Comparison of ENCODE assay signal across 13 cellular contexts in the genomic region with DNA sequence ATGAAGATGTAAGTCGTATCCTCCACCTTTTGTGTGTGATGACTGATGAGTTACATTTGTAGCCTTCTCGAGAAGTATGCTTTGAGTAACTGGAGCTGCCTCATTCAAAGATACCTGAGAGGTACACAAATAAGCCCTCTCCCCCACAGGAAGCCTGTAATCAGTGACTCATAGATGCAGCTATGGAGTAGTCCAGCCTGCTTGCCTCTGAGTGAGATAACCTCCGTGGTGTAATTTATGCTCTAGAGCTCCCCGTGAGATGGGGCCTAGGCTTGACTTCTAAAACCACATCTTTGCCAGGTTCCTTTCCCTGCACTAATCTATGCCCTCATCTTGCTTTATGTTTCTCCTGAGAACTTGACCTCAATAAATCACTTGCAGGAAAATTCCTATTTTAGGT.
A peak's percentile ranks its signal among the peaks of the same experiment; 100 is the strongest.
DNase-seq lines count a peak whose midpoint lies in the region; ATAC-seq, FAIRE-seq and TF ChIP-seq lines count a peak whose summit lies in the region.
"Had no signal": no experiment of that assay in that cellular context is flagged by ENCODE, and none has a peak within 500 bp of the region (broad histone marks: within the 10 kb centered on the region; RNA-seq: fewer than 3 reads in every experiment).

No MANE protein-coding gene starts in this region.

- H4K20me1 ChIP-seq in HepG2 (ENCODE audit: insufficient read depth, low read length): no peaks in the 10 kb centered on the region
- H4K20me1 ChIP-seq: BLaER1 treated with 17β-estradiol and CSF1 and Interleukin-3, amounts not matched to agents 10 nM and 100 nM had no signal

- no peaks in the 10 kb centered on the region for H3K79me2 ChIP-seq in HepG2 (ENCODE audit: insufficient read depth, low read length)

- in situ Hi-C loops in HepG2 (cut with HindIII; ENCODE audit: extremely low pct_ligation_motif_present, low pct_unique_long_range_greater_than_20kb): loop anchor here (25.0 kb wide), 2 partner anchors 400 to 1525 kb away; no protein-coding TSS in a partner anchor

- peak; percentile 62 for ATAC-seq in HepG2
- ATAC-seq in right lobe of liver: no peak
- ATAC-seq in stimulated activated naive CD8-positive, alpha-beta T cell treated with anti-CD3 and anti-CD28 coated beads, Interleukin-15, amount 100 ng/mL, for 72 hours: peak; percentile 97

- TF ChIP-seq EP300 in HepG2 (IDR thresholded peaks at IDR 0.05; ENCODE audit: low read depth in 2 of 2, low read length in 2 of 2): no peak
- no peak for TF ChIP-seq EP300 in HepG2 (CRISPR knock-in tag; IDR thresholded peaks at IDR 0.05; ENCODE audit: borderline replicate concordance)

- H3K9me3 ChIP-seq in HepG2 (ENCODE audit: low read length) (no peaks in the 10 kb centered on the region), right lobe of liver (no peaks in the 10 kb centered on the region)
- H3K9me3 ChIP-seq: BLaER1 treated with 17β-estradiol and CSF1 and Interleukin-3, amounts not matched to agents 10 nM and 100 nM had no signal

- DNase-seq in HepG2 (ENCODE audit: low spot score) (peak; percentile 69), right lobe of liver (no peak), NCI-H226 (peak; percentile 88), bronchial epithelial cell (ENCODE audit: low read depth) (peak; percentile 91), ecto neural progenitor cell (ENCODE audit: low spot score) (no peak), SW 1271 (lab: John Stamatoyannopoulos, UW) (no peak), NCI-H1105 treated with DMSO at 0.1 percent for 48 hours (lab: John Stamatoyannopoulos, UW) (no peak)
- DNase-seq in stimulated activated naive CD8-positive, alpha-beta T cell treated with anti-CD3 and anti-CD28 coated beads, Interleukin-15, amount 100 ng/mL, for 72 hours: peak in 1 of 2 donors; percentile 37
- DNase-seq: activated B cell treated with CpG ODN at 0.5 μM for 24 hours, aorta, NCI-H1694, SHP77 treated with DMSO at 0.1 percent for 48 hours had no signal

- no TSS peak for BruUV-seq in HepG2 (replicated peaks; lab: Mats Ljungman, UMichigan)

- H3K4me1 ChIP-seq in HepG2 (ENCODE audit: insufficient read depth, low read length) (no peaks in the 10 kb centered on the region), right lobe of liver (no peaks in the 10 kb centered on the region)

- H3K27ac ChIP-seq in HepG2 (ENCODE audit: extremely low read length, insufficient read depth, low read length) (no peak overlapping the region), right lobe of liver (no peak overlapping the region)
- H3K27ac ChIP-seq: BLaER1 treated with 17β-estradiol and CSF1 and Interleukin-3, amounts not matched to agents 10 nM and 100 nM had no signal

- CTCF ChIA-PET in HepG2 (lab: Yijun Ruan, JAX; ENCODE audit: low intra/inter-chr PET ratio, low total read pairs): no interaction called here

- no peak overlapping the region for H3K4me3 ChIP-seq in HepG2 (replicated peaks in 1 of 3; ENCODE audit: insufficient read depth in 1 of 3, low read depth in 2 of 3, low read length in 3 of 3)
- H3K4me3 ChIP-seq in right lobe of liver: no peak overlapping the region
- no peak overlapping the region for H3K4me3 ChIP-seq in bronchial epithelial cell (ENCODE audit: low read depth, low read length)
- H3K4me3 ChIP-seq: BLaER1 treated with 17β-estradiol and CSF1 and Interleukin-3, amounts not matched to agents 10 nM and 100 nM had no signal

- H3K27ac Mint-ChIP-seq in stimulated activated naive CD8-positive, alpha-beta T cell treated with anti-CD3 and anti-CD28 coated beads, Interleukin-15, amount 100 ng/mL, for 72 hours: no peak overlapping the region
- H3K27ac Mint-ChIP-seq: activated B cell treated with CpG ODN at 0.5 μM for 24 hours had no signal

- no peaks in the 10 kb centered on the region for H3K27me3 Mint-ChIP-seq in stimulated activated naive CD8-positive, alpha-beta T cell treated with anti-CD3 and anti-CD28 coated beads, Interleukin-15, amount 100 ng/mL, for 72 hours
- H3K27me3 Mint-ChIP-seq: activated B cell treated with CpG ODN at 0.5 μM for 24 hours had no signal

- intact Hi-C loops in HepG2 (cut with micrococcal nuclease; ENCODE audit: unreplicated experiment): no loop called here
- intact Hi-C loops in right lobe of liver (cut with DNase I): no loop called here

- H3K27me3 ChIP-seq in HepG2 (ENCODE audit: control insufficient read depth in 1 of 2, insufficient read depth in 2 of 2, low read length in 2 of 2) (no peaks in the 10 kb centered on the region), right lobe of liver (no peaks in the 10 kb centered on the region), bronchial epithelial cell (ENCODE audit: control insufficient read depth, insufficient read depth, low read length) (no peaks in the 10 kb centered on the region)
- H3K27me3 ChIP-seq: BLaER1 treated with 17β-estradiol and CSF1 and Interleukin-3, amounts not matched to agents 10 nM and 100 nM had no signal

- FAIRE-seq in HepG2 (lab: Jason Lieb, UNC): no peak
- no peak for FAIRE-seq in bronchial epithelial cell (lab: Jason Lieb, UNC)

- TF ChIP-seq POLR2A in HepG2 (IDR thresholded peaks at IDR 0.05; ENCODE audit: insufficient read depth in 1 of 2, low read depth in 2 of 2, low read length in 2 of 2) (no peak), right lobe of liver (IDR thresholded peaks at IDR 0.05) (no peak)

- peaks cover 6 to 11% of the 10 kb centered on the region in 2 donors for H3K9me3 Mint-ChIP-seq in stimulated activated naive CD8-positive, alpha-beta T cell treated with anti-CD3 and anti-CD28 coated beads, Interleukin-15, amount 100 ng/mL, for 72 hours
- H3K9me3 Mint-ChIP-seq: activated B cell treated with CpG ODN at 0.5 μM for 24 hours had no signal

- no peak for TF ChIP-seq RAD21 in HepG2 (CRISPR knock-in tag; IDR thresholded peaks at IDR 0.05)

- no peaks in the 10 kb centered on the region for H3K36me3 ChIP-seq in HepG2 (replicated peaks in 1 of 2; ENCODE audit: control insufficient read depth in 1 of 2, insufficient read depth in 2 of 2, low read length in 2 of 2)
- H3K36me3 ChIP-seq in right lobe of liver: no peaks in the 10 kb centered on the region
- no peaks in the 10 kb centered on the region for H3K36me3 ChIP-seq in bronchial epithelial cell (ENCODE audit: control insufficient read depth, insufficient read depth, low read length)
- H3K36me3 ChIP-seq: BLaER1 treated with 17β-estradiol and CSF1 and Interleukin-3, amounts not matched to agents 10 nM and 100 nM had no signal

- H3K9ac ChIP-seq in HepG2 (ENCODE audit: insufficient read depth, low read depth, low read length): no peak overlapping the region
- H3K9ac ChIP-seq: BLaER1 treated with 17β-estradiol and CSF1 and Interleukin-3, amounts not matched to agents 10 nM and 100 nM had no signal

- TF ChIP-seq CTCF in HepG2 (CRISPR knock-in tag; IDR thresholded peaks at IDR 0.05): no peak
- no peak for TF ChIP-seq CTCF in right lobe of liver (IDR thresholded peaks at IDR 0.05)
- TF ChIP-seq CTCF in bronchial epithelial cell (IDR thresholded peaks at IDR 0.05; ENCODE audit: insufficient read depth, low read length, severe bottlenecking): no peak

- H2AFZ ChIP-seq in HepG2 (ENCODE audit: low read length): no peak overlapping the region

- H3K4me2 ChIP-seq in HepG2 (ENCODE audit: low read depth, low read length): no peak overlapping the region
- H3K4me2 ChIP-seq: BLaER1 treated with 17β-estradiol and CSF1 and Interleukin-3, amounts not matched to agents 10 nM and 100 nM had no signal

- H3K4me1 Mint-ChIP-seq in stimulated activated naive CD8-positive, alpha-beta T cell treated with anti-CD3 and anti-CD28 coated beads, Interleukin-15, amount 100 ng/mL, for 72 hours: peaks cover 37% of the 10 kb centered on the region
- H3K4me1 Mint-ChIP-seq: activated B cell treated with CpG ODN at 0.5 μM for 24 hours had no signal

- peak overlapping the region in 1 of 2 donors; percentile 16 for H3K4me3 Mint-ChIP-seq in stimulated activated naive CD8-positive, alpha-beta T cell treated with anti-CD3 and anti-CD28 coated beads, Interleukin-15, amount 100 ng/mL, for 72 hours
- H3K4me3 Mint-ChIP-seq: activated B cell treated with CpG ODN at 0.5 μM for 24 hours had no signal

- WGBS in HepG2 (ENCODE audit: low lambda C conversion rate): 13% methylated on average over 4 of the region's 4 CpGs
- WGBS in right lobe of liver (ENCODE audit: insufficient coverage, low coverage, low lambda C conversion rate, missing lambda C conversion rate): 46% methylated on average over 3 of the region's 4 CpGs

- POLR2A ChIA-PET in HepG2 (lab: Yijun Ruan, JAX): no interaction called here

TF ChIP-seq in HepG2, 621 proteins besides CTCF, POLR2A, EP300 and RAD21:
- no peak for TF ChIP-seq POLR2G (IDR thresholded peaks at IDR 0.05; ENCODE audit: low read depth, low read length)
- TF ChIP-seq FOSL2 (CRISPR knock-in tag; IDR thresholded peaks at IDR 0.05): peak; percentile 79
- no peak for TF ChIP-seq ESRRA (CRISPR knock-in tag; IDR thresholded peaks at IDR 0.05; ENCODE audit: low read depth)

Comparison
In these comparisons a context has a peak if more than half of its experiments do, and no peak if none do; other contexts are left out.
1. ATAC-seq: peak in HepG2 (single experiment) and stimulated activated naive CD8-positive, alpha-beta T cell treated with anti-CD3 and anti-CD28 coated beads, Interleukin-15, amount 100 ng/mL, for 72 hours (single experiment); none in right lobe of liver (0 of 4).
2. DNase-seq: peak in HepG2 (single experiment), NCI-H226 (single experiment) and bronchial epithelial cell (single experiment); none in right lobe of liver (0 of 3), ecto neural progenitor cell (single experiment), SW 1271 (0 of 2) and NCI-H1105 treated with DMSO at 0.1 percent for 48 hours (single experiment).